In genomic region chr2:25310965-25311865, GRCh38 we compare ENCODE assay signal across 10 cellular contexts. TPM values are rescaled to one million over a fixed set of nuclear protein-coding genes. Genes with fewer than 3 reads are reported as not detected.
DNase-seq lines count a peak whose midpoint lies in the region; ATAC-seq and TF ChIP-seq lines count a peak whose summit lies in the region.
"Had no signal": no experiment of that assay in that cellular context is flagged by ENCODE, and none has a peak within 500 bp of the region (broad histone marks: within the 10 kb centered on the region; RNA-seq: fewer than 3 reads in every experiment).

No MANE protein-coding gene starts in this region.

- peak overlapping the region; percentile 26 for H3K4me3 Mint-ChIP-seq in activated CD4-positive, alpha-beta memory T cell treated with anti-CD3 and anti-CD28 coated beads for 36 hours
- no peak overlapping the region for H3K4me3 Mint-ChIP-seq in natural killer cell

- H3K27ac ChIP-seq in C4-2B, result peak overlapping the region; percentile 91

- peak; percentile 89 for ATAC-seq in left colon
- ATAC-seq in GM18909 (IDR thresholded peaks at IDR 0.05; ENCODE audit: poor library complexity, unreplicated experiment), result no peak
- no peak for ATAC-seq in GM19463 (IDR thresholded peaks at IDR 0.05; ENCODE audit: unreplicated experiment)
- no peak for ATAC-seq in natural killer cell
- no peak for ATAC-seq in HG02610 (IDR thresholded peaks at IDR 0.05; ENCODE audit: unreplicated experiment)

- POLR2A ChIA-PET in activated CD4-positive, alpha-beta memory T cell treated with anti-CD3 and anti-CD28 coated beads for 36 hours (lab: Charles Lee), result no interaction called here

- no peaks in the 10 kb centered on the region for H3K9me3 Mint-ChIP-seq in activated CD4-positive, alpha-beta memory T cell treated with anti-CD3 and anti-CD28 coated beads for 36 hours
- H3K9me3 Mint-ChIP-seq in natural killer cell, result no peaks in the 10 kb centered on the region

- TF ChIP-seq CTCF in C4-2B (conservative IDR thresholded peaks at IDR 0.05), result no peak
- no peak for TF ChIP-seq CTCF in natural killer cell (IDR thresholded peaks at IDR 0.05)

- H3K4me1 Mint-ChIP-seq in activated CD4-positive, alpha-beta memory T cell treated with anti-CD3 and anti-CD28 coated beads for 36 hours (ENCODE audit: low read depth), result peaks cover 86% of the 10 kb centered on the region
- H3K4me1 Mint-ChIP-seq in natural killer cell, result peaks cover 13 to 37% of the 10 kb centered on the region in 2 donors

- H3K36me3 Mint-ChIP-seq in activated CD4-positive, alpha-beta memory T cell treated with anti-CD3 and anti-CD28 coated beads for 36 hours, result peaks cover 36% of the 10 kb centered on the region
- H3K36me3 Mint-ChIP-seq in natural killer cell, result no peaks in the 10 kb centered on the region

- peak; percentile 96 for DNase-seq in NCI-H146 (lab: John Stamatoyannopoulos, UW)
- no peak for DNase-seq in activated CD4-positive, alpha-beta memory T cell treated with anti-CD3 and anti-CD28 coated beads for 36 hours
- peak; percentile 86 to 88 for DNase-seq in left colon
- DNase-seq in natural killer cell, result no peak
- DNase-seq: activated CD8-positive, alpha-beta memory T cell treated with anti-CD3 and anti-CD28 coated beads, Interleukin-2, amount 50 U/mL, for 48 hours; DND-41 had no signal

- intact Hi-C loops in activated CD4-positive, alpha-beta memory T cell treated with anti-CD3 and anti-CD28 coated beads for 36 hours (cut with micrococcal nuclease), result loop anchor here (5.0 kb wide), 1 partner anchor 211 kb away; no protein-coding TSS in a partner anchor
- intact Hi-C loops in left colon (cut with DNase I, micrococcal nuclease) (no loop called here), natural killer cell (cut with micrococcal nuclease) (no loop called here)

- H3K27me3 Mint-ChIP-seq in activated CD4-positive, alpha-beta memory T cell treated with anti-CD3 and anti-CD28 coated beads for 36 hours, result no peaks in the 10 kb centered on the region
- H3K27me3 Mint-ChIP-seq in natural killer cell (ENCODE audit: low read depth in 2 of 2), result no peaks in the 10 kb centered on the region

- CTCF ChIA-PET in activated CD4-positive, alpha-beta memory T cell treated with anti-CD3 and anti-CD28 coated beads for 36 hours (lab: Charles Lee), result interaction anchor here (1.4 to 3.4 kb wide), 4 partner anchors 12 to 51 kb away, joined by 4 to 23 read pairs (median 8); partner anchors contain the start of gene DNMT3A

- H3K27ac Mint-ChIP-seq in activated CD4-positive, alpha-beta memory T cell treated with anti-CD3 and anti-CD28 coated beads for 36 hours, result peak overlapping the region; percentile 95
- H3K27ac Mint-ChIP-seq in natural killer cell, result peak overlapping the region in 1 of 2 donors; percentile 65

RNA-seq across cellular contexts. Expression of gene DNMT3A, which starts 30.5 kb away (rescaled TPM):
- 10 to 100 TPM; 52.0 to 52.5 TPM for total RNA-seq in activated CD4-positive, alpha-beta memory T cell treated with anti-CD3 and anti-CD28 coated beads for 36 hours
- total RNA-seq in left colon (10 to 100 TPM; 27.3 to 27.8 TPM), natural killer cell (10 to 100 TPM; 36.3 to 60.7 (median 45.2) TPM)

Comparison
In these comparisons a context has a peak if more than half of its experiments do, and no peak if none do; other contexts are left out.
1. DNase-seq: peak in NCI-H146 (single experiment) and left colon (2 of 2); none in activated CD4-positive, alpha-beta memory T cell treated with anti-CD3 and anti-CD28 coated beads for 36 hours (single experiment) and natural killer cell (single experiment).